In genomic region chr2:4110273-4110672, GRCh38 we compare ENCODE assay signal across 16 cellular contexts.
"Had no signal": no experiment of that assay in that cellular context is flagged by ENCODE, and none has a peak within 500 bp of the region (broad histone marks: within the 10 kb centered on the region; RNA-seq: fewer than 3 reads in every experiment).

No MANE protein-coding gene starts in this region.

- H3K27ac ChIP-seq: cardiac muscle cell, dorsolateral prefrontal cortex, ovary, sigmoid colon, spleen, thoracic aorta had no signal

- H3K27me3 ChIP-seq: cardiac muscle cell, ovary, sigmoid colon, spleen had no signal

- H3K4me1 ChIP-seq: sigmoid colon, spleen had no signal

- H3K36me3 ChIP-seq: cardiac muscle cell, ovary, sigmoid colon, spleen, thoracic aorta had no signal

- ATAC-seq: activated naive CD4-positive, alpha-beta T cell treated with anti-CD3 and anti-CD28 coated beads, Interleukin-2, amount 50 U/mL, for 72 hours; activated T-cell treated with anti-CD3 and anti-CD28 coated beads, Interleukin-2, amount 50 U/mL, for 72 hours; left cardiac atrium; stimulated activated naive CD8-positive, alpha-beta T cell treated with anti-CD3 and anti-CD28 coated beads, Interleukin-15, amount 100 ng/mL, for 72 hours had no signal

- H3K4me3 ChIP-seq: cardiac muscle cell, dorsolateral prefrontal cortex, ovary, sigmoid colon, spleen, thoracic aorta had no signal

- DNase-seq: activated B cell treated with CpG ODN at 0.5 μM for 24 hours; activated CD4-positive, alpha-beta T cell treated with anti-CD3 and anti-CD28 coated beads, Interleukin-2, amount 10 ng/mL, durations not matched to agents 24 days and 14 days; activated CD8-positive, alpha-beta memory T cell treated with anti-CD3 and anti-CD28 coated beads, Interleukin-2, amount 50 U/mL, for 48 hours; activated gamma-delta T cell; activated T-cell treated with anti-CD3 and anti-CD28 coated beads, Interleukin-2, amount 50 U/mL, for 72 hours; dorsolateral prefrontal cortex; erythroblast; left cardiac atrium; naive B cell; ovary; sigmoid colon; spleen; stimulated activated naive CD8-positive, alpha-beta T cell treated with anti-CD3 and anti-CD28 coated beads, Interleukin-15, amount 100 ng/mL, for 72 hours had no signal

- H3K9me3 ChIP-seq: ovary, thoracic aorta had no signal
